ENCODE assay signal across 13 cellular contexts in genomic region chr4:4689694-4690440, GRCh38.
DNase-seq lines count a peak whose midpoint lies in the region; ATAC-seq and TF ChIP-seq lines count a peak whose summit lies in the region.
"Had no signal": no experiment of that assay in that cellular context is flagged by ENCODE, and none has a peak within 500 bp of the region (broad histone marks: within the 10 kb centered on the region; RNA-seq: fewer than 3 reads in every experiment).

No MANE protein-coding gene starts in this region.

- peak overlapping the region; percentile 63; the same call in 1 of the 2 replicates for H3K4me2 ChIP-seq in MM.1S (ENCODE audit: low read depth, low read length)

- no peaks in the 10 kb centered on the region for H3K9me2 ChIP-seq in MM.1S (replicated peaks; ENCODE audit: insufficient read depth, low read length)

- 0 out of 2 replicates have a peak, but pooled peaks cover 6% of the 10 kb centered on the region for H3F3A ChIP-seq in MM.1S (ENCODE audit: insufficient read depth, low read length)

- ATAC-seq in GM19035 (IDR thresholded peaks at IDR 0.05; ENCODE audit: unreplicated experiment) (peak; percentile 89), HG02798 (IDR thresholded peaks at IDR 0.05; ENCODE audit: poor library complexity, unreplicated experiment) (peak; percentile 84), left lobe of liver (no peak), upper lobe of right lung (no peak)

- H3K27ac ChIP-seq in MM.1S (ENCODE audit: low read length) (peak overlapping the region; percentile 78), upper lobe of right lung (no peak overlapping the region)

- H3K79me2 ChIP-seq in MM.1S (ENCODE audit: low read length): no peaks in the 10 kb centered on the region

- peak; percentile 55 for TF ChIP-seq CTCF in GM12864 (IDR thresholded peaks at IDR 0.05; ENCODE audit: low read depth, low read length, missing control alignments)
- TF ChIP-seq CTCF in MM.1S (IDR thresholded peaks at IDR 0.05; ENCODE audit: low read length): peak; percentile 61
- no peak for TF ChIP-seq CTCF in upper lobe of right lung (IDR thresholded peaks at IDR 0.05)

- H3K36me3 ChIP-seq in MM.1S (replicated peaks; ENCODE audit: insufficient read depth, low read length): no peaks in the 10 kb centered on the region
- no peaks in the 10 kb centered on the region for H3K36me3 ChIP-seq in upper lobe of right lung

- no peaks in the 10 kb centered on the region for H3K27me3 ChIP-seq in MM.1S (replicated peaks; ENCODE audit: insufficient read depth, low read length)
- no peaks in the 10 kb centered on the region for H3K27me3 ChIP-seq in upper lobe of right lung

- H3K9me3 ChIP-seq in MM.1S (replicated peaks; ENCODE audit: insufficient read depth, low read length) (no peaks in the 10 kb centered on the region), upper lobe of right lung (no peaks in the 10 kb centered on the region)

- H2AFZ ChIP-seq in MM.1S (ENCODE audit: low read length): peak overlapping the region; percentile 19

- DNase-seq in GM12864 (ENCODE audit: low read depth): peak; percentile 77
- DNase-seq in MM.1S: peak; percentile 96
- no peak for DNase-seq in GOT3 (lab: John Stamatoyannopoulos, UW)
- DNase-seq in left lobe of liver (ENCODE audit: low spot score): no peak
- no peak for DNase-seq in upper lobe of right lung
- no peak for DNase-seq in anterior cingulate cortex (lab: John Stamatoyannopoulos, UW)
- DNase-seq: activated effector memory CD4-positive, alpha-beta T cell treated with Interleukin-2 at 50 U/mL for 16 hours; CD8-positive, alpha-beta memory T cell; kidney glomerular epithelial cell; NCI-H2081; stimulated activated naive CD4-positive, alpha-beta T cell treated with Interleukin-2 at 50 U/mL for 16 hours had no signal

- no peak overlapping the region for H3K4me3 ChIP-seq in GM12864 (ENCODE audit: low read depth, low read length)
- H3K4me3 ChIP-seq in MM.1S (ENCODE audit: low read length): peak overlapping the region; percentile 17; the same call in 1 of the 2 replicates
- no peak overlapping the region for H3K4me3 ChIP-seq in upper lobe of right lung

- peak overlapping the region; percentile 26; the same call in 1 of the 2 replicates for H3K9ac ChIP-seq in MM.1S (ENCODE audit: low read length)

- H3K4me1 ChIP-seq in MM.1S (ENCODE audit: low read length) (peaks cover 35% of the 10 kb centered on the region), upper lobe of right lung (no peaks in the 10 kb centered on the region)

- intact Hi-C loops in upper lobe of right lung (cut with DNase I): no loop called here

- no peaks in the 10 kb centered on the region for H4K20me1 ChIP-seq in MM.1S (ENCODE audit: insufficient read depth, low read length)

Comparison
In these comparisons a context has a peak if more than half of its experiments do, and no peak if none do; other contexts are left out.
1. DNase-seq: peak in GM12864 (single experiment) and MM.1S (single experiment); none in GOT3 (single experiment), left lobe of liver (single experiment), upper lobe of right lung (single experiment) and anterior cingulate cortex (0 of 58).
2. ATAC-seq: peak in GM19035 (single experiment) and HG02798 (single experiment); none in left lobe of liver (single experiment) and upper lobe of right lung (single experiment).